13 cellular contexts compared by ENCODE assay signal in genomic region chr21:44601091-44601490, GRCh38. TPM values are rescaled to one million over a fixed set of nuclear protein-coding genes. Genes with fewer than 3 reads are reported as not detected.
DNase-seq lines count a peak whose midpoint lies in the region; ATAC-seq and TF ChIP-seq lines count a peak whose summit lies in the region.
"Not testable (repeated sequence)": the region's sequence is repeated elsewhere in the genome, so short reads cannot be mapped to it uniquely, and the experiment has no call there.
"Had no signal": no experiment of that assay in that cellular context is flagged by ENCODE, and none has a peak within 500 bp of the region (broad histone marks: within the 10 kb centered on the region; RNA-seq: fewer than 3 reads in every experiment).

No MANE protein-coding gene starts in this region.

- H3K36me3 ChIP-seq in A673 (ENCODE audit: insufficient read depth, low read length, poor library complexity, severe bottlenecking); MG63; mucosa of descending colon (ENCODE audit: low read depth): not testable (repeated sequence)

- not testable (repeated sequence) for H3K36me3 Mint-ChIP-seq in chondrocyte (ENCODE audit: low read depth)

- peak; percentile 29 for DNase-seq in A673 (ENCODE audit: low spot score)
- DNase-seq in GM12864 (ENCODE audit: low read depth); mucosa of descending colon: not testable (repeated sequence)
- DNase-seq in MG63 = peak; percentile 63
- DNase-seq in NCI-H2171 treated with DMSO at 0.1 percent for 48 hours (lab: John Stamatoyannopoulos, UW) = peak; percentile 57
- peak; percentile 29 to 47 for DNase-seq in SHP77 (lab: John Stamatoyannopoulos, UW)
- peak; percentile 75 for DNase-seq in chondrocyte (ENCODE audit: low spot score)

- BruUV-seq in A673 (replicated peaks; lab: Mats Ljungman, UMichigan) = not testable (repeated sequence)

- not testable (repeated sequence) for H3K4me1 Mint-ChIP-seq in chondrocyte (ENCODE audit: low read depth)

- CTCF ChIA-PET in A673 (lab: Charles Lee) = not testable (repeated sequence)

- not testable (repeated sequence) for H3K27me3 ChIP-seq in A673 (replicated peaks; ENCODE audit: insufficient read depth, low read depth, low read length, poor library complexity)
- H3K27me3 ChIP-seq in MG63 = peaks cover 17% of the 10 kb centered on the region

- peaks cover 18% of the 10 kb centered on the region for H3K9me3 Mint-ChIP-seq in chondrocyte (ENCODE audit: low read depth)

- peak; percentile 29 for ATAC-seq in mucosa of descending colon

- POLR2A ChIA-PET in A673 (lab: Charles Lee; ENCODE audit: low non-redundant PET) = not testable (repeated sequence)

- peaks cover 69% of the 10 kb centered on the region for H3K27me3 Mint-ChIP-seq in chondrocyte (ENCODE audit: low read depth)

- not testable (repeated sequence) for H3K4me3 Mint-ChIP-seq in chondrocyte (ENCODE audit: unreplicated experiment)

- not testable (repeated sequence) for H3K27ac Mint-ChIP-seq in chondrocyte (ENCODE audit: unreplicated experiment)

- not testable (repeated sequence) for H3K4me1 ChIP-seq in A673 (ENCODE audit: insufficient read depth, low read length, poor library complexity, severe bottlenecking); mucosa of descending colon (ENCODE audit: low read depth)

- intact Hi-C loops in A673 (cut with micrococcal nuclease; ENCODE audit: unreplicated experiment) = loop anchor here (10.0 kb wide), 1 partner anchor 56 kb away; the partner anchor contains the start of gene KRTAP10-1
- intact Hi-C loops in mucosa of descending colon (cut with DNase I, micrococcal nuclease) = not testable (repeated sequence)

- not testable (repeated sequence) for H3K4me3 ChIP-seq in A673 (ENCODE audit: low read depth, low read length, poor library complexity, severe bottlenecking); GM12864 (ENCODE audit: low read depth, low read length); MG63; mucosa of descending colon

- H3K9me3 ChIP-seq in A673 (ENCODE audit: low read depth, low read length, poor library complexity, severe bottlenecking); MG63; mucosa of descending colon: not testable (repeated sequence)

- not testable (repeated sequence) for H3K27ac ChIP-seq in A673 (ENCODE audit: low read depth, low read length, poor library complexity, severe bottlenecking)

- TF ChIP-seq CTCF in A673 (conservative IDR thresholded peaks at IDR 0.05; ENCODE audit: low read depth, low read length); chondrocyte (IDR thresholded peaks at IDR 0.05); mucosa of descending colon (IDR thresholded peaks at IDR 0.05): not testable (repeated sequence)
- TF ChIP-seq CTCF in GM12864 (IDR thresholded peaks at IDR 0.05; ENCODE audit: low read depth, low read length, missing control alignments) = peak; percentile 5

RNA-seq across cellular contexts. Expression of gene KRTAP10-7, which starts 0.7 kb away (rescaled TPM):
- not detected in 2 replicates for total RNA-seq in A673 (2021)
- total RNA-seq in MG63 (2014; rRNA removed; shearing (Covaris generic); ENCODE audit: low replicate concordance) = not detected in 2 replicates
- not detected in 3 replicates for total RNA-seq in chondrocyte
- total RNA-seq in mucosa of descending colon = not detected
- total RNA-seq: A172, H7, HepG2, Peyer's patch, Right ventricle myocardium inferior, T-helper 17 cell had no signal

RNA-seq across cellular contexts. Expression of gene KRTAP10-6, which starts 8.8 kb away (rescaled TPM):
- total RNA-seq in A673 (2021) = 0.39 TPM in 1 of 2 replicates, not detected in the other
- total RNA-seq in MG63 (2014; rRNA removed; shearing (Covaris generic); ENCODE audit: low replicate concordance) = not detected in 2 replicates
- not detected in 3 replicates for total RNA-seq in chondrocyte
- total RNA-seq in mucosa of descending colon = not detected
- total RNA-seq: A172, H7, HepG2, Peyer's patch, Right ventricle myocardium inferior, T-helper 17 cell had no signal

RNA-seq across cellular contexts. Expression of gene KRTAP10-8, which starts 10.8 kb away (rescaled TPM):
- not detected in 2 replicates for total RNA-seq in A673 (2021)
- not detected in 2 replicates for total RNA-seq in MG63 (2014; rRNA removed; shearing (Covaris generic); ENCODE audit: low replicate concordance)
- total RNA-seq in chondrocyte = not detected in 3 replicates
- not detected for total RNA-seq in mucosa of descending colon
- total RNA-seq: A172, H7, HepG2, Peyer's patch, Right ventricle myocardium inferior, T-helper 17 cell had no signal

RNA-seq across cellular contexts. Expression of gene KRTAP10-5, which starts 20.7 kb away (rescaled TPM):
- total RNA-seq in A673 (2021) = 0.33 TPM in 1 of 2 replicates, not detected in the other
- not detected in 2 replicates for total RNA-seq in MG63 (2014; rRNA removed; shearing (Covaris generic); ENCODE audit: low replicate concordance)
- total RNA-seq in chondrocyte = not detected in 3 replicates
- total RNA-seq in mucosa of descending colon = not detected
- total RNA-seq: A172, H7, HepG2, Peyer's patch, Right ventricle myocardium inferior, T-helper 17 cell had no signal

RNA-seq across cellular contexts. Expression of gene KRTAP10-9, which starts 25.8 kb away (rescaled TPM):
- total RNA-seq in A673 (2021) (not detected in 2 replicates), chondrocyte (not detected in 3 replicates), mucosa of descending colon (not detected)
- total RNA-seq in MG63 (2014; rRNA removed; shearing (Covaris generic); ENCODE audit: low replicate concordance) = not detected in 2 replicates
- total RNA-seq: A172, H7, HepG2, Peyer's patch, Right ventricle myocardium inferior, T-helper 17 cell had no signal
